ENCODE assay signal across 11 cellular contexts in the genomic region with DNA sequence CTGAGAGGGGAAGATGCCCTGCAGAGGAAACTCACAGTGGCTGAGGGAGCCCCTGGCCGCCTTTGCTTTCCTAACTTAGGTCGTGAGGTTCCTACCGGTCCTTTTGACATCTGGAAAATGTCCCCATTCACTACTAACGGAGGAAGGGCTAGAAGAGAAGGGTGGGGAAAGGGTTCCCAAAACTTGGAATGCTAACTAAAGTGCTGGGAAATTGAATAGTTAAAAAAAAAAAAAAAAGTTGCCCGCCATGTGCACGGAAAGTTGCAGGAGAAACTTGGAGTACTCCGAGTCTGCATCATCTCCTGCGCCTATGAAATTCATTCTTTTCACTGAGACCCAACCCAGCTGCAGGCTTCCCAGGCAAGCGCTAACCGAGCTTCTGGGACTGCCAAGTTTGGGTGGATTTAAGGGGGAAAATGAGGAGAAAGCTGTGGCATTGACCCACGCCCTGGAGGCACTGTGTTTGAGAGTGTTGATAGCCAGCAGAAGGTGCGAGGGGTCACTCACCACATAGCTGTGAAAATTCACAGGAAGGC. TPM values are rescaled to one million over a fixed set of nuclear protein-coding genes. Genes with fewer than 3 reads are reported as not detected.
DNase-seq lines count a peak whose midpoint lies in the region; ATAC-seq and TF ChIP-seq lines count a peak whose summit lies in the region.
"Had no signal": no experiment of that assay in that cellular context is flagged by ENCODE, and none has a peak within 500 bp of the region (broad histone marks: within the 10 kb centered on the region; RNA-seq: fewer than 3 reads in every experiment).

No MANE protein-coding gene starts in this region.

- no peak for ATAC-seq in WTC11

- no peak overlapping the region for H3K27ac ChIP-seq in BLaER1 treated with 17β-estradiol and CSF1 and Interleukin-3, amounts not matched to agents 10 nM and 100 nM
- peak overlapping the region; percentile 64 for H3K27ac ChIP-seq in hepatocyte
- peak overlapping the region; percentile 75 to 87 for H3K27ac ChIP-seq in prostate gland

- peaks cover 0 to 17% (median 13%) of the 10 kb centered on the region in 10 experiments; a peak in 14 of 20 replicates for H3K4me1 ChIP-seq in BLaER1 treated with 17β-estradiol and CSF1 and Interleukin-3, amounts not matched to agents 10 nM and 100 nM
- H3K4me1 ChIP-seq in hepatocyte (ENCODE audit: insufficient read depth), result peaks cover 27% of the 10 kb centered on the region
- H3K4me1 ChIP-seq in prostate gland (replicated peaks), result no peaks in the 10 kb centered on the region

- H3K4me3 Mint-ChIP-seq in WTC11, result peak overlapping the region; percentile 72

- intact Hi-C loops in prostate gland (cut with DNase I), result loop anchor here (2.0 to 10.0 kb wide), 5 partner anchors 48 to 185 kb away; no protein-coding TSS in a partner anchor

- H3K4me3 ChIP-seq in BLaER1 treated with 17β-estradiol and CSF1 and Interleukin-3, amounts not matched to agents 10 nM and 100 nM, result no peak overlapping the region
- peak overlapping the region; percentile 96 for H3K4me3 ChIP-seq in hepatocyte
- peak overlapping the region; percentile 56 to 70 for H3K4me3 ChIP-seq in prostate gland

- H3K4me1 Mint-ChIP-seq in WTC11, result peaks cover 44% of the 10 kb centered on the region

- no peak overlapping the region for H3K27ac Mint-ChIP-seq in WTC11

- H3K36me3 ChIP-seq in BLaER1 treated with 17β-estradiol and CSF1 and Interleukin-3, amounts not matched to agents 10 nM and 100 nM, result no peaks in the 10 kb centered on the region
- no peaks in the 10 kb centered on the region for H3K36me3 ChIP-seq in hepatocyte (replicated peaks; ENCODE audit: insufficient read depth, low read depth)
- H3K36me3 ChIP-seq in prostate gland, result no peaks in the 10 kb centered on the region

- TF ChIP-seq POLR2A in prostate gland (IDR thresholded peaks at IDR 0.05), result no peak

- 9% methylated on average over 12 of the region's 12 CpGs for WGBS in hepatocyte (ENCODE audit: low lambda C conversion rate, missing lambda C conversion rate)
- 4% methylated on average over 12 of the region's 12 CpGs for WGBS in prostate gland

- POLR2A ChIA-PET in WTC11 (lab: Charles Lee), result interaction anchor here (0.7 to 1.4 kb wide), 3 partner anchors 7 to 382 kb away, joined by 3 to 6 read pairs (median 3); no protein-coding TSS in a partner anchor

- H3K27me3 Mint-ChIP-seq in WTC11 (ENCODE audit: low read depth), result peaks cover 54% of the 10 kb centered on the region

- H3K27me3 ChIP-seq in BLaER1 treated with 17β-estradiol and CSF1 and Interleukin-3, amounts not matched to agents 10 nM and 100 nM, result no peaks in the 10 kb centered on the region
- H3K27me3 ChIP-seq in hepatocyte (no peaks in the 10 kb centered on the region), prostate gland (replicated peaks; ENCODE audit: insufficient read depth) (peaks cover 4% of the 10 kb centered on the region)

- DNase-seq in WTC11 (ENCODE audit: low spot score) (no peak), hepatocyte (ENCODE audit: low spot score) (no peak), prostate gland (ENCODE audit: low spot score) (no peak), globus pallidus (ENCODE audit: low spot score) (no peak), HT-29 (ENCODE audit: low spot score) (no peak), LoVo (ENCODE audit: low spot score) (no peak), NCI-H526 (lab: John Stamatoyannopoulos, UW) (no peak)
- DNase-seq: NCI-H748 treated with DMSO at 0.1 percent for 48 hours; stimulated activated CD4-positive, alpha-beta T cell treated with anti-CD3 and anti-CD28 coated beads, Interleukin-15, amount 100 ng/mL, for 24 hours had no signal

- H3K4me2 ChIP-seq in BLaER1 treated with 17β-estradiol and CSF1 and Interleukin-3, amounts not matched to agents 10 nM and 100 nM, result peak overlapping the region in 7 of 11 experiments; percentile 22 to 66 (median 51); a peak in 12 of 22 replicates
- peak overlapping the region; percentile 87 for H3K4me2 ChIP-seq in hepatocyte

- H3K9me3 Mint-ChIP-seq in WTC11, result no peaks in the 10 kb centered on the region

- no peaks in the 10 kb centered on the region for H3K9me2 ChIP-seq in hepatocyte (replicated peaks; ENCODE audit: insufficient read depth)

- H3K36me3 Mint-ChIP-seq in WTC11, result no peaks in the 10 kb centered on the region

- CTCF ChIA-PET in WTC11 (lab: Charles Lee), result interaction anchor here (3.0 kb wide), 1 partner anchor 8 kb away, joined by 10 read pairs; no protein-coding TSS in a partner anchor

- no peaks in the 10 kb centered on the region; a peak in 1 of 22 replicates for H4K20me1 ChIP-seq in BLaER1 treated with 17β-estradiol and CSF1 and Interleukin-3, amounts not matched to agents 10 nM and 100 nM
- H4K20me1 ChIP-seq in hepatocyte (ENCODE audit: insufficient read depth, poor library complexity, severe bottlenecking), result peaks cover 24% of the 10 kb centered on the region

- TF ChIP-seq CTCF in WTC11 (IDR thresholded peaks at IDR 0.05), result no peak
- no peak for TF ChIP-seq CTCF in hepatocyte (IDR thresholded peaks at IDR 0.05; ENCODE audit: poor library complexity)
- TF ChIP-seq CTCF in prostate gland (IDR thresholded peaks at IDR 0.05), result no peak

- H2AFZ ChIP-seq in hepatocyte, result peak overlapping the region; percentile 62

- no peak overlapping the region for H3K9ac ChIP-seq in BLaER1 treated with 17β-estradiol and CSF1 and Interleukin-3, amounts not matched to agents 10 nM and 100 nM

- H3K9me3 ChIP-seq in BLaER1 treated with 17β-estradiol and CSF1 and Interleukin-3, amounts not matched to agents 10 nM and 100 nM (replicated peaks in 1 of 11), result no peaks in the 10 kb centered on the region
- H3K9me3 ChIP-seq in hepatocyte (ENCODE audit: low read depth) (no peaks in the 10 kb centered on the region), prostate gland (no peaks in the 10 kb centered on the region)

- H3K79me2 ChIP-seq in hepatocyte, result peaks cover 54% of the 10 kb centered on the region

TF ChIP-seq in WTC11, 78 proteins besides CTCF, POLR2A, EP300 and RAD21 (continues in another document):
- TF ChIP-seq MYBL2 (CRISPR knock-in tag; IDR thresholded peaks at IDR 0.05) (no peak), OVOL2 (CRISPR knock-in tag; IDR thresholded peaks at IDR 0.05; ENCODE audit: borderline replicate concordance) (no peak), NFE2L1 (CRISPR knock-in tag; IDR thresholded peaks at IDR 0.05) (no peak)
- TF ChIP-seq, protein P1, sequence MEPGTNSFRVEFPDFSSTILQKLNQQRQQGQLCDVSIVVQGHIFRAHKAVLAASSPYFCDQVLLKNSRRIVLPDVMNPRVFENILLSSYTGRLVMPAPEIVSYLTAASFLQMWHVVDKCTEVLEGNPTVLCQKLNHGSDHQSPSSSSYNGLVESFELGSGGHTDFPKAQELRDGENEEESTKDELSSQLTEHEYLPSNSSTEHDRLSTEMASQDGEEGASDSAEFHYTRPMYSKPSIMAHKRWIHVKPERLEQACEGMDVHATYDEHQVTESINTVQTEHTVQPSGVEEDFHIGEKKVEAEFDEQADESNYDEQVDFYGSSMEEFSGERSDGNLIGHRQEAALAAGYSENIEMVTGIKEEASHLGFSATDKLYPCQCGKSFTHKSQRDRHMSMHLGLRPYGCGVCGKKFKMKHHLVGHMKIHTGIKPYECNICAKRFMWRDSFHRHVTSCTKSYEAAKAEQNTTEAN (CRISPR knock-in tag; IDR thresholded peaks at IDR 0.05), result no peak
- TF ChIP-seq, protein P2, sequence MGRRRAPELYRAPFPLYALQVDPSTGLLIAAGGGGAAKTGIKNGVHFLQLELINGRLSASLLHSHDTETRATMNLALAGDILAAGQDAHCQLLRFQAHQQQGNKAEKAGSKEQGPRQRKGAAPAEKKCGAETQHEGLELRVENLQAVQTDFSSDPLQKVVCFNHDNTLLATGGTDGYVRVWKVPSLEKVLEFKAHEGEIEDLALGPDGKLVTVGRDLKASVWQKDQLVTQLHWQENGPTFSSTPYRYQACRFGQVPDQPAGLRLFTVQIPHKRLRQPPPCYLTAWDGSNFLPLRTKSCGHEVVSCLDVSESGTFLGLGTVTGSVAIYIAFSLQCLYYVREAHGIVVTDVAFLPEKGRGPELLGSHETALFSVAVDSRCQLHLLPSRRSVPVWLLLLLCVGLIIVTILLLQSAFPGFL (CRISPR knock-in tag; IDR thresholded peaks at IDR 0.05; ENCODE audit: borderline replicate concordance), result no peak
- TF ChIP-seq, protein P3, sequence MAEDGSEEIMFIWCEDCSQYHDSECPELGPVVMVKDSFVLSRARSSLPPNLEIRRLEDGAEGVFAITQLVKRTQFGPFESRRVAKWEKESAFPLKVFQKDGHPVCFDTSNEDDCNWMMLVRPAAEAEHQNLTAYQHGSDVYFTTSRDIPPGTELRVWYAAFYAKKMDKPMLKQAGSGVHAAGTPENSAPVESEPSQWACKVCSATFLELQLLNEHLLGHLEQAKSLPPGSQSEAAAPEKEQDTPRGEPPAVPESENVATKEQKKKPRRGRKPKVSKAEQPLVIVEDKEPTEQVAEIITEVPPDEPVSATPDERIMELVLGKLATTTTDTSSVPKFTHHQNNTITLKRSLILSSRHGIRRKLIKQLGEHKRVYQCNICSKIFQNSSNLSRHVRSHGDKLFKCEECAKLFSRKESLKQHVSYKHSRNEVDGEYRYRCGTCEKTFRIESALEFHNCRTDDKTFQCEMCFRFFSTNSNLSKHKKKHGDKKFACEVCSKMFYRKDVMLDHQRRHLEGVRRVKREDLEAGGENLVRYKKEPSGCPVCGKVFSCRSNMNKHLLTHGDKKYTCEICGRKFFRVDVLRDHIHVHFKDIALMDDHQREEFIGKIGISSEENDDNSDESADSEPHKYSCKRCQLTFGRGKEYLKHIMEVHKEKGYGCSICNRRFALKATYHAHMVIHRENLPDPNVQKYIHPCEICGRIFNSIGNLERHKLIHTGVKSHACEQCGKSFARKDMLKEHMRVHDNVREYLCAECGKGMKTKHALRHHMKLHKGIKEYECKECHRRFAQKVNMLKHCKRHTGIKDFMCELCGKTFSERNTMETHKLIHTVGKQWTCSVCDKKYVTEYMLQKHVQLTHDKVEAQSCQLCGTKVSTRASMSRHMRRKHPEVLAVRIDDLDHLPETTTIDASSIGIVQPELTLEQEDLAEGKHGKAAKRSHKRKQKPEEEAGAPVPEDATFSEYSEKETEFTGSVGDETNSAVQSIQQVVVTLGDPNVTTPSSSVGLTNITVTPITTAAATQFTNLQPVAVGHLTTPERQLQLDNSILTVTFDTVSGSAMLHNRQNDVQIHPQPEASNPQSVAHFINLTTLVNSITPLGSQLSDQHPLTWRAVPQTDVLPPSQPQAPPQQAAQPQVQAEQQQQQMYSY (CRISPR knock-in tag; IDR thresholded peaks at IDR 0.05), result no peak

RNA-seq across cellular contexts. Expression of a gene that starts 0.9 kb away (rescaled TPM):
- total RNA-seq in WTC11 (2021) (3.3 to 4.0 TPM (median 4.0 TPM) in 3 replicates), hepatocyte (92.3 and 96.1 TPM in 2 replicates), prostate gland (100 to 1,000 TPM; 148 to 397 TPM)
- polyA plus RNA-seq in hepatocyte, result 76.6 and 91.6 TPM in 2 replicates
- not detected in 2 replicates for total RNA-seq in HT-29 (2014; rRNA removed; shearing (Covaris generic))
- total RNA-seq: G401 had no signal

Comparison
In these comparisons a context has a peak if more than half of its experiments do, and no peak if none do; other contexts are left out.
1. H3K27ac ChIP-seq: peak in hepatocyte (single experiment) and prostate gland (2 of 2); none in BLaER1 treated with 17β-estradiol and CSF1 and Interleukin-3, amounts not matched to agents 10 nM and 100 nM (0 of 11).
2. H3K4me3 ChIP-seq: peak in hepatocyte (single experiment) and prostate gland (2 of 2); none in BLaER1 treated with 17β-estradiol and CSF1 and Interleukin-3, amounts not matched to agents 10 nM and 100 nM (0 of 10).
3. RNA of a gene that starts 0.9 kb away (total RNA-seq): 148 to 397 TPM in prostate gland and 92.3 to 96.1 TPM in hepatocyte; 3.3 to 4.0 TPM in WTC11 and not detected in HT-29; every median in the first group is over 10 times any median in the second.